7 cellular contexts compared by ENCODE assay signal in genomic region chr2:108927936-108928659, GRCh38.
DNase-seq lines count a peak whose midpoint lies in the region; TF ChIP-seq lines count a peak whose summit lies in the region.

No MANE protein-coding gene starts in this region.

- in situ Hi-C loops in brain microvascular endothelial cell (cut with HindIII; ENCODE audit: low pct_ligation_motif_present, low sequenced_read_pairs) = no loop called here

- peaks cover 9% of the 10 kb centered on the region for H3K27me3 ChIP-seq in brain microvascular endothelial cell (replicated peaks)

- no peak overlapping the region for H3K27ac ChIP-seq in brain microvascular endothelial cell

- intact Hi-C loops in posterior vena cava (cut with DNase I) = loop anchor here in 1 of 2 donors (10.0 kb wide), 1 partner anchor 1603 kb away; no protein-coding TSS in a partner anchor

- TF ChIP-seq CTCF in brain microvascular endothelial cell (IDR thresholded peaks at IDR 0.05; ENCODE audit: low read depth, low read length, missing control alignments) = peak; percentile 91

- DNase-seq in GM04504 (ENCODE audit: low read depth) (peak; percentile 18), HS-5 (ENCODE audit: low read depth) (peak; percentile 20), SHP77 treated with DMSO at 0.1 percent for 48 hours (lab: John Stamatoyannopoulos, UW) (peak; percentile 49), brain microvascular endothelial cell (peak; percentile 46), inferior parietal cortex (ENCODE audit: extremely low spot score) (peak; percentile 70), posterior vena cava (ENCODE audit: low spot score) (no peak)
- peak; percentile 23 for DNase-seq in stimulated activated CD4-positive, alpha-beta T cell treated with anti-CD3 and anti-CD28 coated beads, Interleukin-2, amount 100 ng/mL, for 48 hours

- no peak overlapping the region for H3K4me3 ChIP-seq in brain microvascular endothelial cell (ENCODE audit: low read depth, low read length)

- no peaks in the 10 kb centered on the region for H3K36me3 ChIP-seq in brain microvascular endothelial cell (replicated peaks)
